In the genomic region with DNA sequence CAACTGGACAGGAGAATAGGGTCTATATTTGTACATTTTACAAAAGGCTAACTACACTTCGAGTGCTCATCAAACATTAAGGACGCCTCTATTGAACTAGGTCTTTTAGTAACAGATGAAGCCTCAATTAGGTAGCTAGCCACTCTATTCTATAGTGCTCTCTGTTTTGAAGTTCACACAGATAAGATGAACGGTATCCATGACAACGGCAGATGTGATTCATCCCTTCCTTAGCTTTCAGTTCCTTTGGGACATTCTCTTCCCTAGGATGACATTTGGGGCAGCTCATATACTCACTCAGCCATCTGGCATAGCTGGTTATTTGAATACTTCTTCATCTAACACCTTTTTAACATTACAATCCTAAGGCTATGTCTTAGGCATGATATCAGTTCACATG, we compare ENCODE assay signal across 13 cellular contexts.
DNase-seq lines count a peak whose midpoint lies in the region; ATAC-seq and TF ChIP-seq lines count a peak whose summit lies in the region.
"Had no signal": no experiment of that assay in that cellular context is flagged by ENCODE, and none has a peak within 500 bp of the region (broad histone marks: within the 10 kb centered on the region; RNA-seq: fewer than 3 reads in every experiment).

No MANE protein-coding gene starts in this region.

- H3K27ac Mint-ChIP-seq in activated naive CD8-positive, alpha-beta T cell treated with anti-CD3 and anti-CD28 coated beads for 36 hours = no peak overlapping the region
- no peak overlapping the region for H3K27ac Mint-ChIP-seq in Calu3 (ENCODE audit: unreplicated experiment)
- H3K27ac Mint-ChIP-seq: brain had no signal

- peaks cover 3% of the 10 kb centered on the region for H3K4me1 ChIP-seq in adipocyte (ENCODE audit: control insufficient read depth, insufficient read depth, low read length)

- no peak overlapping the region for H3K9ac ChIP-seq in adipocyte (ENCODE audit: low read length)

- H3K27me3 ChIP-seq in adipocyte (replicated peaks; ENCODE audit: control insufficient read depth, insufficient read depth, low read length) = no peaks in the 10 kb centered on the region

- H3K4me1 Mint-ChIP-seq in activated naive CD8-positive, alpha-beta T cell treated with anti-CD3 and anti-CD28 coated beads for 36 hours = no peaks in the 10 kb centered on the region
- H3K4me1 Mint-ChIP-seq in Calu3 (ENCODE audit: low read depth, unreplicated experiment) = no peaks in the 10 kb centered on the region
- H3K4me1 Mint-ChIP-seq: brain had no signal

- peaks cover 6% of the 10 kb centered on the region for H3K9me3 Mint-ChIP-seq in activated naive CD8-positive, alpha-beta T cell treated with anti-CD3 and anti-CD28 coated beads for 36 hours
- H3K9me3 Mint-ChIP-seq in Calu3 (ENCODE audit: low read depth, unreplicated experiment) = no peaks in the 10 kb centered on the region

- H3K4me3 ChIP-seq in AG10803 (ENCODE audit: low read length) = no peak overlapping the region
- no peak overlapping the region for H3K4me3 ChIP-seq in adipocyte (ENCODE audit: low read length)

- DNase-seq in AG10803 (ENCODE audit: low read depth) = peak; percentile 17
- peak; percentile 89 for DNase-seq in LHCN-M2 (ENCODE audit: low read depth)
- peak; percentile 4 for DNase-seq in adipocyte (ENCODE audit: low read depth)
- DNase-seq in iris pigment epithelial cell (ENCODE audit: low read depth) = peak; percentile 53
- DNase-seq in activated naive CD8-positive, alpha-beta T cell treated with anti-CD3 and anti-CD28 coated beads for 36 hours = no peak
- DNase-seq in Calu3 = no peak
- DNase-seq in Right ventricle myocardium inferior (ENCODE audit: missing footprints) = no peak
- DNase-seq in SW 1271 (lab: John Stamatoyannopoulos, UW) = no peak
- DNase-seq: activated effector memory CD4-positive, alpha-beta T cell treated with anti-CD3 and anti-CD28 coated beads, Interleukin-2, amount 50 U/mL, for 16 hours; effector CD4-positive, alpha-beta T cell; NCI-H1105 treated with DMSO at 0.1 percent for 48 hours; stimulated activated CD4-positive, alpha-beta T cell treated with anti-CD3 and anti-CD28 coated beads, Interleukin-15, amount 100 ng/mL, for 24 hours had no signal

- H3K36me3 ChIP-seq in adipocyte (ENCODE audit: control insufficient read depth, insufficient read depth, low read length, severe bottlenecking) = no peaks in the 10 kb centered on the region

- CTCF ChIA-PET in Calu3 (lab: Charles Lee) = no interaction called here

- intact Hi-C loops in Calu3 (cut with micrococcal nuclease; ENCODE audit: unreplicated experiment) = no loop called here
- intact Hi-C loops in Right ventricle myocardium inferior (cut with DNase I) = no loop called here

- no TSS peak for BruUV-seq in Calu3 (replicated peaks; lab: Mats Ljungman, UMichigan)

- ATAC-seq in Right ventricle myocardium inferior = no peak

- H3K9me3 ChIP-seq in adipocyte (ENCODE audit: control insufficient read depth, low read length) = peaks cover 2% of the 10 kb centered on the region

- H3K4me3 Mint-ChIP-seq in activated naive CD8-positive, alpha-beta T cell treated with anti-CD3 and anti-CD28 coated beads for 36 hours = no peak overlapping the region
- H3K4me3 Mint-ChIP-seq in Calu3 (ENCODE audit: low read depth, unreplicated experiment) = no peak overlapping the region
- H3K4me3 Mint-ChIP-seq: brain had no signal

- TF ChIP-seq CTCF in AG10803 (conservative IDR thresholded peaks at IDR 0.05; ENCODE audit: low read length) = no peak
- no peak for TF ChIP-seq CTCF in Calu3 (IDR thresholded peaks at IDR 0.05; ENCODE audit: unreplicated experiment)

- no peaks in the 10 kb centered on the region for H3K27me3 Mint-ChIP-seq in activated naive CD8-positive, alpha-beta T cell treated with anti-CD3 and anti-CD28 coated beads for 36 hours
- no peaks in the 10 kb centered on the region for H3K27me3 Mint-ChIP-seq in Calu3 (ENCODE audit: unreplicated experiment)

- no peaks in the 10 kb centered on the region for H3K36me3 Mint-ChIP-seq in activated naive CD8-positive, alpha-beta T cell treated with anti-CD3 and anti-CD28 coated beads for 36 hours
- H3K36me3 Mint-ChIP-seq in Calu3 (ENCODE audit: insufficient read depth, unreplicated experiment) = no peaks in the 10 kb centered on the region
- H3K36me3 Mint-ChIP-seq: brain had no signal

Comparison
In these comparisons a context has a peak if more than half of its experiments do, and no peak if none do; other contexts are left out.
1. DNase-seq: peak in AG10803 (single experiment), LHCN-M2 (single experiment), adipocyte (single experiment) and iris pigment epithelial cell (single experiment); none in activated naive CD8-positive, alpha-beta T cell treated with anti-CD3 and anti-CD28 coated beads for 36 hours (single experiment), Calu3 (single experiment), Right ventricle myocardium inferior (single experiment) and SW 1271 (0 of 2).